Comparison of ENCODE assay signal across 33 cellular contexts in the genomic region with DNA sequence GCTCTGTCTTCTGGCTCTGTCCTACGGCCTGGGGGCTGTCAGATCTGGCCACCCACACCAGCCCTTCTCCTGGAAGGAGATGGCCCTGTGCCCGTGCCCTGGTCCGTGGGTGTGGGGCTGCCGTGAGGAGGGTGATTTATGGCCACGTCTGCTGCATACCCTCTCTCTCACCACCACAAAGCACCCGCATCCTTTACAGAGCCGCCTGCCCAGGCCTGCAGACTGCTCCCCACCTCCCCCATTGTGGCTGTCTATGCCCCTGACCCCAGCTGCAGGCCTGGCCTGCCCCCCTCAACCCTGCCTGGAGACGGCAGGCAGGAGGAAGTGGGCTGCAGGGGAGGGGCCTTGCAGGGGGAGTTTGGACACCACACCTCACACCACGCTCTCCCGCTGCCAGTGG.
DNase-seq lines count a peak whose midpoint lies in the region; ATAC-seq, FAIRE-seq and TF ChIP-seq lines count a peak whose summit lies in the region.
"Had no signal": no experiment of that assay in that cellular context is flagged by ENCODE, and none has a peak within 500 bp of the region (broad histone marks: within the 10 kb centered on the region; RNA-seq: fewer than 3 reads in every experiment).

No MANE protein-coding gene starts in this region.

- H3K4me1 Mint-ChIP-seq in natural killer cell (peaks cover 6 to 50% of the 10 kb centered on the region in 2 donors), nephron (peaks cover 25% of the 10 kb centered on the region)
- H3K4me1 Mint-ChIP-seq in natural killer cell treated with Interleukin-12 subunit alpha and Interleukin-12 subunit beta and Interleukin-15 and Interleukin-18, amount 100 ng/mL, for 72 hours (ENCODE audit: low read depth in 2 of 2): peaks cover 5 to 19% of the 10 kb centered on the region in 2 donors
- H3K4me1 Mint-ChIP-seq in activated T-cell treated with anti-CD3 and anti-CD28 coated beads, Interleukin-2, amount 50 U/mL, for 4 hours (ENCODE audit: low read depth): peaks cover 8% of the 10 kb centered on the region

- H3K27me3 Mint-ChIP-seq in natural killer cell (ENCODE audit: low read depth in 2 of 2) (peaks cover 12 to 19% of the 10 kb centered on the region in 2 donors), nephron (ENCODE audit: low read depth) (peaks cover 49% of the 10 kb centered on the region)
- peaks cover 9 to 15% of the 10 kb centered on the region in 2 donors for H3K27me3 Mint-ChIP-seq in natural killer cell treated with Interleukin-12 subunit alpha and Interleukin-12 subunit beta and Interleukin-15 and Interleukin-18, amount 100 ng/mL, for 72 hours
- peaks cover 38% of the 10 kb centered on the region for H3K27me3 Mint-ChIP-seq in activated T-cell treated with anti-CD3 and anti-CD28 coated beads, Interleukin-2, amount 50 U/mL, for 4 hours (ENCODE audit: low read depth)

- no peak for TF ChIP-seq POLR2A in transverse colon (IDR thresholded peaks at IDR 0.05)

- BruUV-seq in Panc1 (replicated peaks; lab: Mats Ljungman, UMichigan): no TSS peak

- in situ Hi-C loops in Panc1 (cut with HindIII; ENCODE audit: low pct_unique_long_range_greater_than_20kb, low sequenced_read_pairs) (no loop called here), transverse colon (cut with MboI; ENCODE audit: low pct_ligation_motif_present in 1 of 4, low pct_unique_long_range_greater_than_20kb in 1 of 4, low sequenced_read_pairs in 3 of 4) (no loop called here)

- ATAC-seq in natural killer cell (peak; percentile 30 to 48 (median 41)), Panc1 (no peak)
- ATAC-seq in natural killer cell treated with Interleukin-12 subunit alpha and Interleukin-12 subunit beta and Interleukin-15 and Interleukin-18, amount 100 ng/mL, for 72 hours: no peak
- no peak for ATAC-seq in activated T-cell treated with anti-CD3 and anti-CD28 coated beads, Interleukin-2, amount 50 U/mL, for 4 hours
- ATAC-seq: body of pancreas, heart right ventricle, PC-3 had no signal

- POLR2A ChIA-PET in Panc1 (lab: Charles Lee): no interaction called here

- H3K27ac ChIP-seq in Panc1 (ENCODE audit: low read length) (peak overlapping the region; percentile 82), transverse colon (peak overlapping the region; percentile 69 to 92 (median 82)), substantia nigra (ENCODE audit: low read depth, low read length, poor library complexity, severe bottlenecking) (no peak overlapping the region)
- H3K27ac ChIP-seq: A549, adrenal gland, body of pancreas, uterus had no signal

- TF ChIP-seq CTCF in natural killer cell (IDR thresholded peaks at IDR 0.05): no peak
- no peak for TF ChIP-seq CTCF in Panc1 (IDR thresholded peaks at IDR 0.05)
- no peak for TF ChIP-seq CTCF in nephron (IDR thresholded peaks at IDR 0.05; ENCODE audit: unreplicated experiment in 3 of 3)
- TF ChIP-seq CTCF in transverse colon (IDR thresholded peaks at IDR 0.05): no peak
- no peak for TF ChIP-seq CTCF in D721Med (IDR thresholded peaks at IDR 0.05; ENCODE audit: insufficient read depth, missing control alignments)

- H3K9me3 Mint-ChIP-seq in natural killer cell (no peaks in the 10 kb centered on the region), nephron (peaks cover 3% of the 10 kb centered on the region)
- no peaks in the 10 kb centered on the region for H3K9me3 Mint-ChIP-seq in natural killer cell treated with Interleukin-12 subunit alpha and Interleukin-12 subunit beta and Interleukin-15 and Interleukin-18, amount 100 ng/mL, for 72 hours
- no peaks in the 10 kb centered on the region for H3K9me3 Mint-ChIP-seq in activated T-cell treated with anti-CD3 and anti-CD28 coated beads, Interleukin-2, amount 50 U/mL, for 4 hours
- H3K9me3 Mint-ChIP-seq: CD4-positive, alpha-beta T cell had no signal

- WGBS in transverse colon (ENCODE audit: low coverage in 1 of 2), 2 donors: 37% methylated on average over 6 of the region's 10 CpGs; no CpG with 5 or more reads in 1 of the 2 donors

- no peak for TF ChIP-seq EP300 in transverse colon (IDR thresholded peaks at IDR 0.05; ENCODE audit: low read depth)

- FAIRE-seq in D721Med (lab: Jason Lieb, UNC): no peak
- FAIRE-seq: A549, GM19239, K562 had no signal

- no peaks in the 10 kb centered on the region for H3K27me3 ChIP-seq in Panc1 (ENCODE audit: control insufficient read depth, insufficient read depth, low read length)
- peaks cover 62% of the 10 kb centered on the region for H3K27me3 ChIP-seq in transverse colon
- H3K27me3 ChIP-seq: uterus had no signal

- H3K36me3 Mint-ChIP-seq in natural killer cell (no peaks in the 10 kb centered on the region), nephron (ENCODE audit: low read depth) (peaks cover 3% of the 10 kb centered on the region)
- H3K36me3 Mint-ChIP-seq in natural killer cell treated with Interleukin-12 subunit alpha and Interleukin-12 subunit beta and Interleukin-15 and Interleukin-18, amount 100 ng/mL, for 72 hours: no peaks in the 10 kb centered on the region
- no peaks in the 10 kb centered on the region for H3K36me3 Mint-ChIP-seq in activated T-cell treated with anti-CD3 and anti-CD28 coated beads, Interleukin-2, amount 50 U/mL, for 4 hours (ENCODE audit: insufficient read depth)
- H3K36me3 Mint-ChIP-seq: activated CD4-positive, alpha-beta memory T cell treated with anti-CD3 and anti-CD28 coated beads for 36 hours had no signal

- H3K4me3 ChIP-seq in Panc1 (ENCODE audit: low read depth in 2 of 2, low read length in 2 of 2) (no peak overlapping the region), transverse colon (no peak overlapping the region)
- H3K4me3 ChIP-seq: A549, adrenal gland, body of pancreas, K562, uterus had no signal

- H3K36me3 ChIP-seq in Panc1 (ENCODE audit: control insufficient read depth, insufficient read depth, low read length) (no peaks in the 10 kb centered on the region), transverse colon (no peaks in the 10 kb centered on the region)
- H3K36me3 ChIP-seq: adrenal gland, uterus had no signal

- H3K9me3 ChIP-seq in Panc1 (ENCODE audit: control insufficient read depth, insufficient read depth, low read depth, low read length) (no peaks in the 10 kb centered on the region), transverse colon (no peaks in the 10 kb centered on the region)
- H3K9me3 ChIP-seq: adrenal gland, body of pancreas, uterus had no signal

- H3K4me1 ChIP-seq in Panc1 (ENCODE audit: control insufficient read depth, insufficient read depth, low read length) (peaks cover 35% of the 10 kb centered on the region), transverse colon (peaks cover 0 to 16% (median 9%) of the 10 kb centered on the region in 4 donors)

- no peak for DNase-seq in natural killer cell
- DNase-seq in natural killer cell treated with Interleukin-12 subunit alpha and Interleukin-12 subunit beta and Interleukin-15 and Interleukin-18, amount 100 ng/mL, for 72 hours (ENCODE audit: low spot score): no peak
- DNase-seq in Panc1 (ENCODE audit: low read depth, low spot score): no peak
- DNase-seq in transverse colon: no peak
- DNase-seq in activated T-cell treated with anti-CD3 and anti-CD28 coated beads, Interleukin-2, amount 50 U/mL, for 4 hours: no peak
- no peak for DNase-seq in D721Med (ENCODE audit: insufficient read length, low spot score)
- DNase-seq in substantia nigra (lab: John Stamatoyannopoulos, UW): no peak
- DNase-seq: activated CD4-positive, alpha-beta memory T cell treated with anti-CD3 and anti-CD28 coated beads for 36 hours; activated CD4-positive, alpha-beta T cell treated with anti-CD3 and anti-CD28 coated beads for 1 hour; activated CD8-positive, alpha-beta memory T cell treated with anti-CD3 and anti-CD28 coated beads, Interleukin-2, amount 50 U/mL, for 4 hours; activated naive CD4-positive, alpha-beta T cell treated with anti-CD3 and anti-CD28 coated beads for 36 hours; adrenal gland; body of pancreas; CD4-positive, alpha-beta T cell; cerebellar nuclear complex; dermis blood vessel endothelial cell; EL; endodermal cell; heart right ventricle; mammary epithelial cell; MM.1S; NCI-H1417; NCI-H2081 treated with DMSO at 0.1 percent for 48 hours; NCI-H2227 treated with DMSO at 0.1 percent for 48 hours; PC-3; Right ventricle myocardium superior; stimulated activated naive CD4-positive, alpha-beta T cell; uterus had no signal

- H3K4me3 Mint-ChIP-seq in natural killer cell (no peak overlapping the region), nephron (peak overlapping the region in 2 of 3 experiments; percentile 35 to 46)
- H3K4me3 Mint-ChIP-seq in natural killer cell treated with Interleukin-12 subunit alpha and Interleukin-12 subunit beta and Interleukin-15 and Interleukin-18, amount 100 ng/mL, for 72 hours: no peak overlapping the region
- no peak overlapping the region for H3K4me3 Mint-ChIP-seq in activated T-cell treated with anti-CD3 and anti-CD28 coated beads, Interleukin-2, amount 50 U/mL, for 4 hours
- H3K4me3 Mint-ChIP-seq: activated CD4-positive, alpha-beta memory T cell treated with anti-CD3 and anti-CD28 coated beads for 36 hours; activated naive CD4-positive, alpha-beta T cell treated with anti-CD3 and anti-CD28 coated beads for 36 hours; activated T-helper 1 cell treated with anti-CD3 and anti-CD28 coated beads, Interleukin-12 subunit alpha, Interleukin-12 subunit beta, Interleukin-2, Interleukin-4 antibody, amounts not matched to agents 30 ng/mL and 10 ng/mL and 1 ng/mL, durations not matched to agents 14 hours and 24 hours and 36 hours; CD4-positive, alpha-beta T cell; endodermal cell had no signal

- peak overlapping the region in 1 of 2 donors; percentile 53 for H3K27ac Mint-ChIP-seq in natural killer cell
- H3K27ac Mint-ChIP-seq in natural killer cell treated with Interleukin-12 subunit alpha and Interleukin-12 subunit beta and Interleukin-15 and Interleukin-18, amount 100 ng/mL, for 72 hours: no peak overlapping the region
- H3K27ac Mint-ChIP-seq in nephron: peak overlapping the region in 1 of 3 experiments; percentile 23
- H3K27ac Mint-ChIP-seq: activated CD4-positive, alpha-beta memory T cell treated with anti-CD3 and anti-CD28 coated beads for 36 hours; activated naive CD4-positive, alpha-beta T cell treated with anti-CD3 and anti-CD28 coated beads for 36 hours; activated T-helper 1 cell treated with anti-CD3 and anti-CD28 coated beads, Interleukin-12 subunit alpha, Interleukin-12 subunit beta, Interleukin-2, Interleukin-4 antibody, amounts not matched to agents 30 ng/mL and 10 ng/mL and 1 ng/mL, durations not matched to agents 14 hours and 24 hours and 36 hours; CD4-positive, alpha-beta T cell; endodermal cell had no signal

- CTCF ChIA-PET in Panc1 (lab: Charles Lee): interaction anchor here (1.8 kb wide), 1 partner anchor 68 kb away, joined by 5 read pairs; no protein-coding TSS in a partner anchor

- intact Hi-C loops in natural killer cell (cut with micrococcal nuclease): no loop called here
- intact Hi-C loops in Panc1 (cut with micrococcal nuclease; ENCODE audit: unreplicated experiment): no loop called here
- intact Hi-C loops in transverse colon (cut with DNase I; ENCODE audit: low total_unique reads): no loop called here

Comparison
In these comparisons a context has a peak if more than half of its experiments do, and no peak if none do; other contexts are left out.
1. ATAC-seq: peak in natural killer cell (3 of 3); none in natural killer cell treated with Interleukin-12 subunit alpha and Interleukin-12 subunit beta and Interleukin-15 and Interleukin-18, amount 100 ng/mL, for 72 hours (0 of 2), Panc1 (single experiment) and activated T-cell treated with anti-CD3 and anti-CD28 coated beads, Interleukin-2, amount 50 U/mL, for 4 hours (0 of 2).
2. H3K4me3 Mint-ChIP-seq: peak in nephron (2 of 3); none in natural killer cell (single experiment), natural killer cell treated with Interleukin-12 subunit alpha and Interleukin-12 subunit beta and Interleukin-15 and Interleukin-18, amount 100 ng/mL, for 72 hours (single experiment) and activated T-cell treated with anti-CD3 and anti-CD28 coated beads, Interleukin-2, amount 50 U/mL, for 4 hours (single experiment).